ENCODE assay signal across 10 cellular contexts in the genomic region with DNA sequence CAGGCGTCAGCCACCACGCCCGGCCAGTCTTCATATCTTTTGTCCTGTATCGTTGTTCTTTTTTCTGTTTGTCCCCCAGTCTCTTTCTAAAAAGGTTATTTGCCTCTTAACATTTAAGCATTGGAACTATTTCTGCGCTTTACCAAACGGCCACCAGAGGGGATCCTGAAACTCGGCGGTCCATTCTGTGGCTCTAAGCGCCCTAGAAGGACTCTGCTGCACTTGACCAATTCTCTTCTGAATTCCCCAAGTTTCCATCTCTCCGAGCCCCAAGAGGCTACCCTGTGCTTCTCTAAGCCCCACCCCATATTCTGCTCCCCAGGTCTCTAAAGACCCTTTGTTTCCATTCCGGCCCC. TPM values are rescaled to one million over a fixed set of nuclear protein-coding genes. Genes with fewer than 3 reads are reported as not detected.
DNase-seq lines count a peak whose midpoint lies in the region; ATAC-seq, FAIRE-seq and TF ChIP-seq lines count a peak whose summit lies in the region.
"Had no signal": no experiment of that assay in that cellular context is flagged by ENCODE, and none has a peak within 500 bp of the region (broad histone marks: within the 10 kb centered on the region; RNA-seq: fewer than 3 reads in every experiment).

No MANE protein-coding gene starts in this region.

- no peak overlapping the region for H3K27ac ChIP-seq in left ventricle myocardium inferior (replicated peaks)

- DNase-seq in NCI-H1092 treated with DMSO at 0.1 percent for 48 hours (lab: John Stamatoyannopoulos, UW) (peak; percentile 0), NCI-H1092 (lab: John Stamatoyannopoulos, UW) (no peak), NT2/D1 (ENCODE audit: low read depth, low spot score) (peak; percentile 44), superior temporal gyrus (ENCODE audit: extremely low spot score) (peak; percentile 72), left ventricle myocardium inferior (no peak), GM19239 (ENCODE audit: insufficient read length, low spot score) (no peak)
- DNase-seq: stimulated activated naive CD4-positive, alpha-beta T cell treated with Interleukin-2 at 50 U/mL for 16 hours had no signal

- no peak for FAIRE-seq in GM19239 (lab: Jason Lieb, UNC)
- FAIRE-seq: islet of Langerhans had no signal

- H3K9me3 ChIP-seq in NT2/D1 (ENCODE audit: insufficient read depth, low read length) (no peaks in the 10 kb centered on the region), left ventricle myocardium inferior (replicated peaks) (no peaks in the 10 kb centered on the region)

- peak overlapping the region; percentile 56 for H3K9ac ChIP-seq in NT2/D1 (ENCODE audit: insufficient read length, low read depth)

- H3K27me3 ChIP-seq in NT2/D1 (ENCODE audit: insufficient read depth, insufficient read length) (peaks cover 26% of the 10 kb centered on the region), left ventricle myocardium inferior (ENCODE audit: low read depth) (peaks cover 70% of the 10 kb centered on the region)

- H3K4me1 ChIP-seq in NT2/D1 (ENCODE audit: insufficient read depth, insufficient read length) (no peaks in the 10 kb centered on the region), left ventricle myocardium inferior (no peaks in the 10 kb centered on the region)

- peak overlapping the region; percentile 53 for H3K4me3 ChIP-seq in NT2/D1 (ENCODE audit: insufficient read length, low read depth)
- peak overlapping the region; percentile 45 for H3K4me3 ChIP-seq in iPS-11a (ENCODE audit: low read depth, low read length)
- no peak overlapping the region for H3K4me3 ChIP-seq in left ventricle myocardium inferior

- no peak for TF ChIP-seq CTCF in left ventricle myocardium inferior (IDR thresholded peaks at IDR 0.05; ENCODE audit: borderline replicate concordance)

- no peak for ATAC-seq in GM19035 (IDR thresholded peaks at IDR 0.05; ENCODE audit: unreplicated experiment)

- intact Hi-C loops in left ventricle myocardium inferior (cut with micrococcal nuclease), result no loop called here

- H3K36me3 ChIP-seq in NT2/D1 (ENCODE audit: insufficient read depth, insufficient read length, low read length) (no peaks in the 10 kb centered on the region), left ventricle myocardium inferior (no peaks in the 10 kb centered on the region)

RNA-seq across cellular contexts. Expression of a gene that starts 33.1 kb away (rescaled TPM):
- not detected for total RNA-seq in left ventricle myocardium inferior

Comparison
In these comparisons a context has a peak if more than half of its experiments do, and no peak if none do; other contexts are left out.
1. DNase-seq: peak in NCI-H1092 treated with DMSO at 0.1 percent for 48 hours (single experiment), NT2/D1 (single experiment) and superior temporal gyrus (single experiment); none in NCI-H1092 (single experiment), left ventricle myocardium inferior (single experiment) and GM19239 (single experiment).